1 cellular context compared by ENCODE assay signal in the genomic region with DNA sequence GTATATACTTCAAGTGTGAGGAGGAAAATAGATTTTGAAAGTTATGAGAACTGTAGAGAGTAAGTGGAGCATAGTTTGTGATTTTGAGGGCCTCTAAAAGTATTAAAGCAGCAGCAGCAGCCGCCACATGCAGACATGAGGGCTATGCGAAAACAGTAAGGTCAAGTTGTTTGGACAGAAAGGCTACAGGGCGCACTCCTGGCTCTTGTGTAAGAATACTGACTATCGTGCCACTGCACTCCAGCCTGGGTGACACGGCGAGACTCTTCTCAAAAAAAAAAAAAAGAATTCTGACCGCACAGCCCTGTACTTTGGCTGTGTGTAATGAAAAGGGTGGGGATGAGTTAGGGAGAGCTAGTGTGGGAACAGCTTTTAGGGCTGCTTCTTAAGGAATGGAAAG. TPM values are rescaled to one million over a fixed set of nuclear protein-coding genes. Genes with fewer than 3 reads are reported as not detected.
"Had no signal": no experiment of that assay in that cellular context is flagged by ENCODE, and none has a peak within 500 bp of the region (broad histone marks: within the 10 kb centered on the region; RNA-seq: fewer than 3 reads in every experiment).

No MANE protein-coding gene starts in this region.

RNA-seq across cellular contexts. Expression of gene TMC7, which starts 10.4 kb away (rescaled TPM):
- total RNA-seq: OCI-LY7 had no signal
